Comparison of ENCODE assay signal across 8 cellular contexts in genomic region chr1:154626456-154627246, GRCh38. TPM values are rescaled to one million over a fixed set of nuclear protein-coding genes. Genes with fewer than 3 reads are reported as not detected.
DNase-seq lines count a peak whose midpoint lies in the region; ATAC-seq and TF ChIP-seq lines count a peak whose summit lies in the region.

No MANE protein-coding gene starts in this region.

- H3K27ac Mint-ChIP-seq in stimulated activated naive CD8-positive, alpha-beta T cell treated with anti-CD3 and anti-CD28 coated beads, Interleukin-15, Interleukin-2, amounts not matched to agents 100 ng/mL and 50 ng/mL, for 24 hours: peak overlapping the region; percentile 98

- peak; percentile 15 to 23 for ATAC-seq in activated T-cell treated with anti-CD3 and anti-CD28 coated beads, Interleukin-2, amount 50 U/mL, for 4 hours

- peak overlapping the region; percentile 80 for H2AFZ ChIP-seq in KMS-11 (ENCODE audit: low read depth)

- DNase-seq in activated T-cell treated with anti-CD3 and anti-CD28 coated beads, Interleukin-2, amount 50 U/mL, for 4 hours: no peak
- DNase-seq in activated T-cell treated with anti-CD3 and anti-CD28 coated beads for 4 hours: no peak
- no peak for DNase-seq in adipocyte (ENCODE audit: low read depth)
- DNase-seq in mucosa of gallbladder (ENCODE audit: low spot score): no peak
- DNase-seq in epidermal melanocyte (ENCODE audit: insufficient read length, low spot score): no peak

- H3K27ac ChIP-seq in KMS-11 (peak overlapping the region; percentile 68), iPS-18a (ENCODE audit: low read length) (peak overlapping the region; percentile 65)

- H3K79me2 ChIP-seq in KMS-11 (ENCODE audit: insufficient read depth, low read depth): peaks cover 61% of the 10 kb centered on the region

- peak overlapping the region; percentile 96 for H3K4me3 Mint-ChIP-seq in activated T-cell treated with anti-CD3 and anti-CD28 coated beads, Interleukin-2, amount 50 U/mL, for 4 hours
- peak overlapping the region; percentile 92 for H3K4me3 Mint-ChIP-seq in stimulated activated naive CD8-positive, alpha-beta T cell treated with anti-CD3 and anti-CD28 coated beads, Interleukin-15, Interleukin-2, amounts not matched to agents 100 ng/mL and 50 ng/mL, for 24 hours

- H4K20me1 ChIP-seq in KMS-11 (ENCODE audit: insufficient read depth): peaks cover 17% of the 10 kb centered on the region

- no peak for TF ChIP-seq CTCF in KMS-11 (conservative IDR thresholded peaks at IDR 0.05; ENCODE audit: low read depth, low read length)

- no peaks in the 10 kb centered on the region for H3K27me3 Mint-ChIP-seq in activated T-cell treated with anti-CD3 and anti-CD28 coated beads, Interleukin-2, amount 50 U/mL, for 4 hours (ENCODE audit: low read depth)
- no peaks in the 10 kb centered on the region for H3K27me3 Mint-ChIP-seq in stimulated activated naive CD8-positive, alpha-beta T cell treated with anti-CD3 and anti-CD28 coated beads, Interleukin-15, Interleukin-2, amounts not matched to agents 100 ng/mL and 50 ng/mL, for 24 hours

- H3K4me3 ChIP-seq in KMS-11 (IDR thresholded peaks at IDR 0.05; ENCODE audit: insufficient read depth, low read depth, low read length) (peak overlapping the region; percentile 100), adipocyte (ENCODE audit: low read length) (peak overlapping the region; percentile 95), iPS-18a (ENCODE audit: low read length) (peak overlapping the region; percentile 94)

- H3K36me3 ChIP-seq in KMS-11 (ENCODE audit: insufficient read depth) (no peaks in the 10 kb centered on the region; the same call in 1 of the 2 replicates), adipocyte (ENCODE audit: control insufficient read depth, insufficient read depth, low read length, severe bottlenecking) (peaks cover 5% of the 10 kb centered on the region), iPS-18a (ENCODE audit: control insufficient read depth, low read depth, low read length) (no peaks in the 10 kb centered on the region)

- H3K9me3 ChIP-seq in adipocyte (ENCODE audit: control insufficient read depth, low read length) (peaks cover 7% of the 10 kb centered on the region), iPS-18a (ENCODE audit: control insufficient read depth, low read depth, low read length) (no peaks in the 10 kb centered on the region)

- H3K9me3 Mint-ChIP-seq in activated T-cell treated with anti-CD3 and anti-CD28 coated beads, Interleukin-2, amount 50 U/mL, for 4 hours: peaks cover 13% of the 10 kb centered on the region
- H3K9me3 Mint-ChIP-seq in stimulated activated naive CD8-positive, alpha-beta T cell treated with anti-CD3 and anti-CD28 coated beads, Interleukin-15, Interleukin-2, amounts not matched to agents 100 ng/mL and 50 ng/mL, for 24 hours: peaks cover 5% of the 10 kb centered on the region

- H3K27me3 ChIP-seq in KMS-11 (ENCODE audit: insufficient read depth, low read depth) (no peaks in the 10 kb centered on the region), adipocyte (replicated peaks; ENCODE audit: control insufficient read depth, insufficient read depth, low read length) (no peaks in the 10 kb centered on the region), iPS-18a (ENCODE audit: control insufficient read depth, insufficient read depth, low read length) (no peaks in the 10 kb centered on the region)

- H3K4me2 ChIP-seq in KMS-11: peak overlapping the region; percentile 90

- peaks cover 26% of the 10 kb centered on the region for H3K36me3 Mint-ChIP-seq in activated T-cell treated with anti-CD3 and anti-CD28 coated beads, Interleukin-2, amount 50 U/mL, for 4 hours (ENCODE audit: insufficient read depth)
- peaks cover 36% of the 10 kb centered on the region for H3K36me3 Mint-ChIP-seq in stimulated activated naive CD8-positive, alpha-beta T cell treated with anti-CD3 and anti-CD28 coated beads, Interleukin-15, Interleukin-2, amounts not matched to agents 100 ng/mL and 50 ng/mL, for 24 hours (ENCODE audit: low read depth)

- H3K4me1 Mint-ChIP-seq in activated T-cell treated with anti-CD3 and anti-CD28 coated beads, Interleukin-2, amount 50 U/mL, for 4 hours (ENCODE audit: low read depth): peaks cover 44% of the 10 kb centered on the region
- peaks cover 59% of the 10 kb centered on the region for H3K4me1 Mint-ChIP-seq in stimulated activated naive CD8-positive, alpha-beta T cell treated with anti-CD3 and anti-CD28 coated beads, Interleukin-15, Interleukin-2, amounts not matched to agents 100 ng/mL and 50 ng/mL, for 24 hours (ENCODE audit: low read depth)

- H3K4me1 ChIP-seq in KMS-11 (ENCODE audit: low read depth, poor library complexity, severe bottlenecking) (peaks cover 82% of the 10 kb centered on the region), adipocyte (ENCODE audit: control insufficient read depth, insufficient read depth, low read length) (peaks cover 17% of the 10 kb centered on the region), iPS-18a (ENCODE audit: control insufficient read depth, low read depth, low read length) (no peaks in the 10 kb centered on the region)

- peak overlapping the region; percentile 92 for H3K9ac ChIP-seq in KMS-11
- peak overlapping the region; percentile 94 for H3K9ac ChIP-seq in adipocyte (ENCODE audit: low read length)
- peak overlapping the region; percentile 92 for H3K9ac ChIP-seq in iPS-18a (ENCODE audit: low read length)

RNA-seq across cellular contexts. Expression of gene ADAR, which starts 18.7 kb away (rescaled TPM):
- 100 to 1,000 TPM; 218 to 245 (median 245) TPM for total RNA-seq in activated T-cell treated with anti-CD3 and anti-CD28 coated beads, Interleukin-2, amount 50 U/mL, for 4 hours
- total RNA-seq in mucosa of gallbladder: 146 TPM

RNA-seq across cellular contexts. Expression of gene CHRNB2, which starts 59.1 kb away (rescaled TPM):
- under 1 TPM in 1 of 3 donors, not detected in 2; 0.14 TPM for total RNA-seq in activated T-cell treated with anti-CD3 and anti-CD28 coated beads, Interleukin-2, amount 50 U/mL, for 4 hours
- total RNA-seq in mucosa of gallbladder: 0.17 TPM
